20 cellular contexts compared by ENCODE assay signal in genomic region chr14:72701610-72702009, GRCh38.
A peak's percentile ranks its signal among the peaks of the same experiment; 100 is the strongest.
DNase-seq lines count a peak whose midpoint lies in the region; ATAC-seq and TF ChIP-seq lines count a peak whose summit lies in the region.
"Had no signal": no experiment of that assay in that cellular context is flagged by ENCODE, and none has a peak within 500 bp of the region (broad histone marks: within the 10 kb centered on the region; RNA-seq: fewer than 3 reads in every experiment).

No MANE protein-coding gene starts in this region.

- peaks cover 13% of the 10 kb centered on the region for H3K4me1 Mint-ChIP-seq in glutamatergic neuron (ENCODE audit: low read depth, unreplicated experiment)
- peaks cover 9% of the 10 kb centered on the region for H3K4me1 Mint-ChIP-seq in T-helper 2 cell treated with Interferon-gamma antibody and Interleukin-4, amounts not matched to agents 5 μg/mL and 100 μg/mL, for 36 hours (ENCODE audit: low read depth)

- intact Hi-C loops in sciatic nerve (cut with DNase I): no loop called here

- ATAC-seq in sciatic nerve (peak; percentile 10), GM21526 (IDR thresholded peaks at IDR 0.05; ENCODE audit: low FRiP score, unreplicated experiment) (no peak)

- POLR2A ChIA-PET in GM10248 (lab: Yijun Ruan, JAX): no interaction called here

- peak overlapping the region; percentile 82 for H3K27ac Mint-ChIP-seq in glutamatergic neuron (ENCODE audit: unreplicated experiment)
- H3K27ac Mint-ChIP-seq in T-helper 2 cell treated with Interferon-gamma antibody and Interleukin-4, amounts not matched to agents 5 μg/mL and 100 μg/mL, for 36 hours: no peak overlapping the region
- H3K27ac Mint-ChIP-seq: activated CD4-positive, alpha-beta memory T cell treated with anti-CD3 and anti-CD28 coated beads, Interleukin-2, amount 10 ng/mL, durations not matched to agents 7 days and 5 days; activated T-helper 1 cell treated with anti-CD3 and anti-CD28 coated beads, Interleukin-12 subunit alpha, Interleukin-12 subunit beta, Interleukin-2, Interleukin-4 antibody, amounts not matched to agents 30 ng/mL and 10 ng/mL and 1 ng/mL, durations not matched to agents 14 hours and 24 hours and 36 hours; IgD-negative memory B cell; nephron progenitor cell had no signal

- DNase-seq in NCI-H1105 treated with DMSO at 0.1 percent for 48 hours (lab: John Stamatoyannopoulos, UW) (peak; percentile 1), NCI-H1105 (lab: John Stamatoyannopoulos, UW) (no peak), NCI-H1694 (lab: John Stamatoyannopoulos, UW) (peak; percentile 59), glutamatergic neuron (no peak), sciatic nerve (ENCODE audit: low spot score) (no peak), GM10248 (ENCODE audit: extremely low spot score) (no peak)
- no peak for DNase-seq in T-helper 2 cell treated with Interferon-gamma antibody and Interleukin-4, amounts not matched to agents 5 μg/mL and 100 μg/mL, for 36 hours (ENCODE audit: low spot score)
- DNase-seq: activated CD4-positive, alpha-beta memory T cell treated with anti-CD3 and anti-CD28 coated beads, Interleukin-2, amount 10 ng/mL, durations not matched to agents 7 days and 5 days; colonic mucosa; GOT3; lower lobe of right lung; NCI-H187; NCI-H526 treated with DMSO at 0.1 percent for 48 hours; nephron progenitor cell; SIG-M5; sigmoid colon; stimulated activated naive CD4-positive, alpha-beta T cell had no signal

- H3K27me3 Mint-ChIP-seq in glutamatergic neuron (ENCODE audit: unreplicated experiment): peaks cover 12% of the 10 kb centered on the region
- H3K27me3 Mint-ChIP-seq in T-helper 2 cell treated with Interferon-gamma antibody and Interleukin-4, amounts not matched to agents 5 μg/mL and 100 μg/mL, for 36 hours (ENCODE audit: low read depth): peaks cover 14% of the 10 kb centered on the region
- H3K27me3 Mint-ChIP-seq: activated CD4-positive, alpha-beta memory T cell treated with anti-CD3 and anti-CD28 coated beads, Interleukin-2, amount 10 ng/mL, durations not matched to agents 7 days and 5 days; IgD-negative memory B cell had no signal

- CTCF ChIA-PET in GM10248 (lab: Yijun Ruan, JAX): interaction anchor here (1.0 kb wide), 1 partner anchor 24 kb away, joined by 3 read pairs; no protein-coding TSS in a partner anchor

- peaks cover 14% of the 10 kb centered on the region for H3K36me3 Mint-ChIP-seq in glutamatergic neuron (ENCODE audit: unreplicated experiment)
- no peaks in the 10 kb centered on the region for H3K36me3 Mint-ChIP-seq in T-helper 2 cell treated with Interferon-gamma antibody and Interleukin-4, amounts not matched to agents 5 μg/mL and 100 μg/mL, for 36 hours (ENCODE audit: low read depth)

- no peak overlapping the region for H3K4me3 Mint-ChIP-seq in glutamatergic neuron (ENCODE audit: unreplicated experiment)
- no peak overlapping the region for H3K4me3 Mint-ChIP-seq in T-helper 2 cell treated with Interferon-gamma antibody and Interleukin-4, amounts not matched to agents 5 μg/mL and 100 μg/mL, for 36 hours
- H3K4me3 Mint-ChIP-seq: activated CD4-positive, alpha-beta memory T cell treated with anti-CD3 and anti-CD28 coated beads, Interleukin-2, amount 10 ng/mL, durations not matched to agents 7 days and 5 days; activated T-helper 1 cell treated with anti-CD3 and anti-CD28 coated beads, Interleukin-12 subunit alpha, Interleukin-12 subunit beta, Interleukin-2, Interleukin-4 antibody, amounts not matched to agents 30 ng/mL and 10 ng/mL and 1 ng/mL, durations not matched to agents 14 hours and 24 hours and 36 hours; IgD-negative memory B cell; nephron progenitor cell had no signal

- H3K9me3 Mint-ChIP-seq in glutamatergic neuron (ENCODE audit: unreplicated experiment): peaks cover 7% of the 10 kb centered on the region
- H3K9me3 Mint-ChIP-seq in T-helper 2 cell treated with Interferon-gamma antibody and Interleukin-4, amounts not matched to agents 5 μg/mL and 100 μg/mL, for 36 hours: no peaks in the 10 kb centered on the region
- H3K9me3 Mint-ChIP-seq: activated CD4-positive, alpha-beta memory T cell treated with anti-CD3 and anti-CD28 coated beads, Interleukin-2, amount 10 ng/mL, durations not matched to agents 7 days and 5 days; activated T-helper 1 cell treated with anti-CD3 and anti-CD28 coated beads, Interleukin-12 subunit alpha, Interleukin-12 subunit beta, Interleukin-2, Interleukin-4 antibody, amounts not matched to agents 30 ng/mL and 10 ng/mL and 1 ng/mL, durations not matched to agents 14 hours and 24 hours and 36 hours had no signal

- TF ChIP-seq CTCF in glutamatergic neuron (IDR thresholded peaks at IDR 0.05; ENCODE audit: partially characterized antibody, unreplicated experiment) (no peak), GM10248 (IDR thresholded peaks at IDR 0.05; ENCODE audit: control extremely low read depth, extremely low read depth, low read depth, missing control alignments) (no peak)

Comparison
In these comparisons a context has a peak if more than half of its experiments do, and no peak if none do; other contexts are left out.
1. DNase-seq: peak in NCI-H1105 treated with DMSO at 0.1 percent for 48 hours (single experiment) and NCI-H1694 (single experiment); none in NCI-H1105 (single experiment), glutamatergic neuron (single experiment), sciatic nerve (single experiment), GM10248 (single experiment) and T-helper 2 cell treated with Interferon-gamma antibody and Interleukin-4, amounts not matched to agents 5 μg/mL and 100 μg/mL, for 36 hours (single experiment).